ENCODE assay signal across 16 cellular contexts in the genomic region with DNA sequence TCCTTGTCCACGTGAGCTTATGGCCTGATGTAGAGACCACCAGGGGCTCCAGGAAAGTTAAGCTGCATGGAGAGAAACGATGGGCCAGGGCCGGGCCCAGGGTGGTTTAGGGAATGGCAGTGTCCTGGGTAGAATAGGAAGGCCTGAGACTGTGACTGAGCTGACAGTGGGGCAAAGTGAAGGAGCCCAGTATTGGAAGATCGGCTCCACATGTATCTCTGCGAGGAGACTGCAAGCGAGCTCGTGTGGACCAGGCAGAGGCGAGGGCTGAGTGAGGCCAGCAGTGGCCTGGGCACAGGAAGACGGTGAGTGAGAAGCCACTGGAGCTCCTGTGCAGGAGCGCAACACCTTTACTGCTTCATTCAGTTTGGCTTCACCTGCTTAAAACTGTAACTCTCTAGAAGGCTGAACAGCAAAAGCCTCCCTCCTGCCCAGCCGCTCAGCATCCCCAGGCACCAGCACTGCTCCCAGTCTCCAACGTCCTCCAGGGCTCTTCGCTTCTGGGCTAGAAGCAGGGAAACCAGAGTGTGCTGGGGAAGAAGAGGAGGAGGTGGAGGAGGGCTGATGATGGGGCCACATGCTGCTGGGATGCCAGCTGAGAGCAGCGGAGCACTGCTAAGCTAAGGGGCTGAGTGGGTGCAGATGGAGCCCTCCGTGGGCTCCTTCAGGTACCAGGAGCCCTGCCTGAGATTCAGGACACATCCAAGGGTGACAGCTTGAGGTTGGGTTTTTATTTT. TPM values are rescaled to one million over a fixed set of nuclear protein-coding genes. Genes with fewer than 3 reads are reported as not detected.
DNase-seq lines count a peak whose midpoint lies in the region; ATAC-seq and TF ChIP-seq lines count a peak whose summit lies in the region.
"Had no signal": no experiment of that assay in that cellular context is flagged by ENCODE, and none has a peak within 500 bp of the region (broad histone marks: within the 10 kb centered on the region; RNA-seq: fewer than 3 reads in every experiment).

No MANE protein-coding gene starts in this region.

- peaks cover 11% of the 10 kb centered on the region; the same call in 1 of the 2 replicates for H3K36me3 ChIP-seq in PC-3 (ENCODE audit: low read depth, low read length)
- H3K36me3 ChIP-seq in gastroesophageal sphincter = peaks cover 0 to 67% of the 10 kb centered on the region in 2 donors
- no peaks in the 10 kb centered on the region for H3K36me3 ChIP-seq in endodermal cell (ENCODE audit: control insufficient read depth, insufficient read depth, low read length)

- H3K9me3 ChIP-seq in PC-3 (ENCODE audit: low read length) = no peaks in the 10 kb centered on the region
- no peaks in the 10 kb centered on the region for H3K9me3 ChIP-seq in gastroesophageal sphincter
- no peaks in the 10 kb centered on the region for H3K9me3 ChIP-seq in endodermal cell (ENCODE audit: control insufficient read depth, low read length)
- H3K9me3 ChIP-seq: ascending aorta, stomach had no signal

- no peak for TF ChIP-seq POLR2A in gastroesophageal sphincter (IDR thresholded peaks at IDR 0.05)

- ATAC-seq in Right ventricle myocardium inferior = no peak
- ATAC-seq in left ventricle myocardium superior = no peak
- peak; percentile 6 for ATAC-seq in PC-3
- ATAC-seq in left colon = peak; percentile 7
- ATAC-seq in gastroesophageal sphincter = no peak

- no peaks in the 10 kb centered on the region for H3K9me3 Mint-ChIP-seq in T-helper 2 cell treated with Interferon-gamma antibody and Interleukin-4, amounts not matched to agents 5 μg/mL and 100 μg/mL, for 36 hours
- no peaks in the 10 kb centered on the region for H3K9me3 Mint-ChIP-seq in endodermal cell
- H3K9me3 Mint-ChIP-seq: activated T-helper 2 cell treated with anti-CD3 and anti-CD28 coated beads, Interferon-gamma antibody, Interleukin-2, Interleukin-4, amounts not matched to agents 10 μg/mL and 5 μg/mL and 100 μg/mL, durations not matched to agents 14 hours and 24 hours and 36 hours; HFFc6; nephron had no signal

- POLR2A ChIA-PET in PC-3 (lab: Charles Lee; ENCODE audit: unreplicated experiment) = interaction anchor here (0.6 kb wide), 1 partner anchor 47 kb away, joined by 3 read pairs; no protein-coding TSS in a partner anchor

- H3K9me2 ChIP-seq in PC-3 (replicated peaks; ENCODE audit: low read length) = no peaks in the 10 kb centered on the region

- no peak overlapping the region for H3K4me2 ChIP-seq in PC-3 (ENCODE audit: low read length)

- H3K4me3 ChIP-seq in PC-3 (ENCODE audit: low read length) (no peak overlapping the region), gastroesophageal sphincter (no peak overlapping the region), endodermal cell (ENCODE audit: low read length) (no peak overlapping the region)
- H3K4me3 ChIP-seq: ascending aorta, coronary artery, stomach had no signal

- intact Hi-C loops in Right ventricle myocardium inferior (cut with DNase I) (no loop called here), left ventricle myocardium superior (cut with micrococcal nuclease) (no loop called here), PC-3 (cut with micrococcal nuclease) (no loop called here), left colon (cut with DNase I, micrococcal nuclease) (no loop called here)

- WGBS in gastroesophageal sphincter (ENCODE audit: low coverage in 1 of 2), 2 donors = 80 to 85% methylated on average over 1 to 12 of the region's 15 CpGs
- WGBS in endodermal cell (ENCODE audit: insufficient coverage in 1 of 2, insufficient read length in 1 of 2), 2 experiments = 94% methylated on average over 7 to 15 of the region's 15 CpGs

- peaks cover 29% of the 10 kb centered on the region for H3K36me3 Mint-ChIP-seq in T-helper 2 cell treated with Interferon-gamma antibody and Interleukin-4, amounts not matched to agents 5 μg/mL and 100 μg/mL, for 36 hours (ENCODE audit: low read depth)
- peaks cover 16% of the 10 kb centered on the region for H3K36me3 Mint-ChIP-seq in endodermal cell (ENCODE audit: low read depth)

- TF ChIP-seq CTCF in PC-3 (conservative IDR thresholded peaks at IDR 0.05; ENCODE audit: low read depth, low read length) (no peak), gastroesophageal sphincter (IDR thresholded peaks at IDR 0.05) (no peak), endodermal cell (conservative IDR thresholded peaks at IDR 0.05) (no peak)

- H4K20me1 ChIP-seq in PC-3 (ENCODE audit: low read length) = no peaks in the 10 kb centered on the region

- DNase-seq in Right ventricle myocardium inferior (ENCODE audit: missing footprints) (peak; percentile 39), left ventricle myocardium superior (no peak), PC-3 (no peak), left colon (no peak), OCI-M2 (lab: John Stamatoyannopoulos, UW; ENCODE audit: unreplicated experiment) (no peak), endodermal cell (no peak)
- no peak for DNase-seq in T-helper 2 cell treated with Interferon-gamma antibody and Interleukin-4, amounts not matched to agents 5 μg/mL and 100 μg/mL, for 36 hours (ENCODE audit: low spot score)
- DNase-seq: GDM1, HFFc6, NCI-H1048, stomach had no signal

- H3K27me3 Mint-ChIP-seq in T-helper 2 cell treated with Interferon-gamma antibody and Interleukin-4, amounts not matched to agents 5 μg/mL and 100 μg/mL, for 36 hours (ENCODE audit: low read depth) = no peaks in the 10 kb centered on the region
- H3K27me3 Mint-ChIP-seq in endodermal cell (ENCODE audit: insufficient read depth) = no peaks in the 10 kb centered on the region

- BruUV-seq in PC-3 (replicated peaks; lab: Mats Ljungman, UMichigan) = no TSS peak

- H3K9ac ChIP-seq in PC-3 (ENCODE audit: low read length) (no peak overlapping the region), endodermal cell (ENCODE audit: extremely low read depth, low read length, poor library complexity, severe bottlenecking) (no peak overlapping the region)

- H2AFZ ChIP-seq in PC-3 (ENCODE audit: low read length) = no peak overlapping the region

- H3K27me3 ChIP-seq in PC-3 (ENCODE audit: low read length) (no peaks in the 10 kb centered on the region), gastroesophageal sphincter (no peaks in the 10 kb centered on the region), endodermal cell (ENCODE audit: control insufficient read depth, insufficient read depth, low read length, poor library complexity, severe bottlenecking) (no peaks in the 10 kb centered on the region)
- H3K27me3 ChIP-seq: ascending aorta, stomach had no signal

- H3K4me1 Mint-ChIP-seq in T-helper 2 cell treated with Interferon-gamma antibody and Interleukin-4, amounts not matched to agents 5 μg/mL and 100 μg/mL, for 36 hours (ENCODE audit: low read depth) = no peaks in the 10 kb centered on the region
- peaks cover 6% of the 10 kb centered on the region for H3K4me1 Mint-ChIP-seq in endodermal cell
- H3K4me1 Mint-ChIP-seq: nephron had no signal

- H3F3A ChIP-seq in PC-3 (ENCODE audit: low read length, unreplicated experiment) = no peaks in the 10 kb centered on the region

- no peak overlapping the region for H3K27ac Mint-ChIP-seq in T-helper 2 cell treated with Interferon-gamma antibody and Interleukin-4, amounts not matched to agents 5 μg/mL and 100 μg/mL, for 36 hours
- no peak overlapping the region for H3K27ac Mint-ChIP-seq in endodermal cell
- H3K27ac Mint-ChIP-seq: HFFc6 had no signal

- TF ChIP-seq EP300 in gastroesophageal sphincter (IDR thresholded peaks at IDR 0.05) = no peak

- CTCF ChIA-PET in PC-3 (lab: Charles Lee) = no interaction called here

- H3K27ac ChIP-seq in PC-3 (ENCODE audit: low read length) (no peak overlapping the region), gastroesophageal sphincter (no peak overlapping the region), endodermal cell (ENCODE audit: low read depth, low read length) (no peak overlapping the region)
- H3K27ac ChIP-seq: ascending aorta, coronary artery had no signal

- H3K79me2 ChIP-seq in PC-3 (ENCODE audit: low read length) = no peaks in the 10 kb centered on the region

- no peak overlapping the region for H3K4me3 Mint-ChIP-seq in T-helper 2 cell treated with Interferon-gamma antibody and Interleukin-4, amounts not matched to agents 5 μg/mL and 100 μg/mL, for 36 hours
- H3K4me3 Mint-ChIP-seq in endodermal cell = no peak overlapping the region
- H3K4me3 Mint-ChIP-seq: HFFc6, nephron had no signal

- H3K4me1 ChIP-seq in PC-3 (ENCODE audit: insufficient read depth, low read length) (no peaks in the 10 kb centered on the region), gastroesophageal sphincter (no peaks in the 10 kb centered on the region), endodermal cell (ENCODE audit: control insufficient read depth, insufficient read depth, low read length) (no peaks in the 10 kb centered on the region)
- H3K4me1 ChIP-seq: ascending aorta had no signal

RNA-seq across cellular contexts. Expression of a gene that starts 13.5 kb away (rescaled TPM):
- total RNA-seq in Right ventricle myocardium inferior (30.4 TPM), left ventricle myocardium superior (25.8 TPM), PC-3 (2014; rRNA removed) (183 and 203 TPM in 2 replicates), left colon (100 to 1,000 TPM; 140 to 156 TPM), gastroesophageal sphincter (100 to 1,000 TPM in 1 of 4 donors, 10 to 100 TPM in 3; 44.5 to 140 (median 81.2) TPM), endodermal cell (10 to 100 TPM; 61.6 to 70.4 TPM)
- polyA plus RNA-seq in endodermal cell (2013, experiment 1 of 2) = 19.0 TPM
- 18.5 TPM for polyA plus RNA-seq in endodermal cell (2013, experiment 2 of 2)

RNA-seq across cellular contexts. Expression of a gene that starts 21.8 kb away (rescaled TPM):
- total RNA-seq in Right ventricle myocardium inferior (479 TPM), left ventricle myocardium superior (514 TPM), PC-3 (2014; rRNA removed) (560 and 576 TPM in 2 replicates), left colon (100 to 1,000 TPM; 135 to 157 TPM), gastroesophageal sphincter (100 to 1,000 TPM; 145 to 203 (median 159) TPM), endodermal cell (100 to 1,000 TPM; 150 to 168 TPM)
- polyA plus RNA-seq in endodermal cell (2013, experiment 1 of 2) = 151 TPM
- polyA plus RNA-seq in endodermal cell (2013, experiment 2 of 2) = 145 TPM

RNA-seq across cellular contexts. Expression of a gene that starts 42.2 kb away (rescaled TPM):
- total RNA-seq in Right ventricle myocardium inferior = 3.5 TPM
- 4.9 TPM for total RNA-seq in left ventricle myocardium superior
- total RNA-seq in PC-3 (2014; rRNA removed) = 26.0 and 28.1 TPM in 2 replicates
- total RNA-seq in left colon = 10 to 100 TPM; 20.2 to 21.3 TPM
- 10 to 100 TPM in 2 of 4 donors, 1 to 10 TPM in 2; 6.4 to 15.1 (median 11.2) TPM for total RNA-seq in gastroesophageal sphincter
- total RNA-seq in endodermal cell = under 1 TPM in 1 of 2 donors, not detected in 1; 0.11 TPM
- polyA plus RNA-seq in endodermal cell (2013, experiment 1 of 2) = 0.64 TPM
- 0.41 TPM for polyA plus RNA-seq in endodermal cell (2013, experiment 2 of 2)
- total RNA-seq: activated T-helper 2 cell treated with anti-CD3 and anti-CD28 coated beads, Interferon-gamma antibody, Interleukin-2, Interleukin-4, amounts not matched to agents 10 μg/mL and 5 μg/mL and 100 μg/mL, durations not matched to agents 14 hours and 24 hours and 36 hours had no signal

RNA-seq across cellular contexts. Expression of a gene that starts 48.4 kb away (rescaled TPM):
- total RNA-seq in Right ventricle myocardium inferior (9.0 TPM), left ventricle myocardium superior (7.6 TPM), PC-3 (2014; rRNA removed) (66.8 and 77.0 TPM in 2 replicates), left colon (10 to 100 TPM; 51.9 to 52.8 TPM), gastroesophageal sphincter (10 to 100 TPM; 12.6 to 33.0 (median 26.1) TPM), endodermal cell (10 to 100 TPM; 27.1 to 32.0 TPM)
- 13.6 TPM for polyA plus RNA-seq in endodermal cell (2013, experiment 1 of 2)
- polyA plus RNA-seq in endodermal cell (2013, experiment 2 of 2) = 10.8 TPM

Comparison
In these comparisons a context has a peak if more than half of its experiments do, and no peak if none do; other contexts are left out.
1. ATAC-seq: peak in PC-3 (single experiment) and left colon (single experiment); none in Right ventricle myocardium inferior (single experiment), left ventricle myocardium superior (single experiment) and gastroesophageal sphincter (single experiment).